In the genomic region with DNA sequence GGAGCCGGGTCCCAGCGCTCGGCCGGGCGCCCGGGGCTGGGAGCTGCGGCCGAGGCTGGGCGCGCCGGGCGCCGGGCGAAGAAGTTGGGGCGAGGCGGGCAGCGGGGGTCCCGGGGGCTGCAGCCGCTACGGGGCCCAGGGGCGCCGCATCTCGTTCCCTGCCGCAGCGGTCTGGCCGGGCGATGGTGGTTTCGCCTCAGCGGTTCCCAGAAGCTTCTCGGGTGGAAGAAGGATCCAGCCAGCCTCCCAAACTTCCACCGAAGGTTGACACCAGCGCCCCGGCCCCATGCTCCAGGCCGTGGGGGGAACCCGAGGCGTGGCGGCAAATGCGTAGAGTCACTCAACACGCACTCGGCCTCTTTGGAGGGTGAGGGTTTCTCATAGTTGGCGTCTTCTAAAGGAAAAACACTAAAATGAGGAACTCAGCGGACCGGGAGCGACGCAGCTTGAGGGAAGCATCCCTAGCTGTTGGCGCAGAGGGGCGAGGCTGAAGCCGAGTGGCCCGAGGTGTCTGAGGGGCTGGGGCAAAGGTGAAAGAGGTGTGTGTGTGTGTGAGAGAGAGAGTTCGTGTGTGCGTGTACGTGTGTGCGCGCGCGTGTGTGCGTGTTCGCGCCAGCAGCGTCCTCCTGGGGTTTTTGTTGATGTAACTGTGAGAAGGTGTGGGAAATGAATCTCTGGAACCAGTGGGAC, we compare ENCODE assay signal across 8 cellular contexts. TPM values are rescaled to one million over a fixed set of nuclear protein-coding genes. Genes with fewer than 3 reads are reported as not detected.
A peak's percentile ranks its signal among the peaks of the same experiment; 100 is the strongest.
DNase-seq lines count a peak whose midpoint lies in the region; ATAC-seq and TF ChIP-seq lines count a peak whose summit lies in the region.

No MANE protein-coding gene starts in this region.

- no peaks in the 10 kb centered on the region for H3K9me1 ChIP-seq in IMR-90 (ENCODE audit: insufficient read depth, low read length)

- peaks cover 4% of the 10 kb centered on the region for H3K36me3 ChIP-seq in IMR-90 (ENCODE audit: control insufficient read depth, insufficient read depth, low read length)
- H3K36me3 ChIP-seq in ascending aorta: peaks cover 0 to 4% of the 10 kb centered on the region in 2 donors

- dilution Hi-C loops in IMR-90 (cut with HindIII; ENCODE audit: low sequenced_read_pairs, unreplicated experiment): no loop called here

- H3K23ac ChIP-seq in IMR-90 (ENCODE audit: low read depth, low read length): peak overlapping the region; percentile 91

- H3K4me3 ChIP-seq in IMR-90 (ENCODE audit: insufficient read depth, low read depth, low read length) (peak overlapping the region; percentile 76), ascending aorta (peak overlapping the region; percentile 70 to 94), iPS-18c (ENCODE audit: insufficient read depth, low read depth, low read length) (peak overlapping the region; percentile 77)

- no peak for TF ChIP-seq RAD21 in IMR-90 (IDR thresholded peaks at IDR 0.05; ENCODE audit: low read length)

- peak overlapping the region; percentile 95 for H4K91ac ChIP-seq in IMR-90 (ENCODE audit: insufficient read depth, low read depth, low read length)

- in situ Hi-C loops in IMR-90 (cut with MboI; ENCODE audit: low sequenced_read_pairs): no loop called here

- H3K14ac ChIP-seq in IMR-90 (replicated peaks; ENCODE audit: low read depth, low read length): peak overlapping the region; percentile 97

- H4K8ac ChIP-seq in IMR-90 (ENCODE audit: low read depth in 2 of 2, low read length in 2 of 2): peak overlapping the region; percentile 62 to 64; a peak in 3 of 4 replicates

- ATAC-seq in IMR-90 (ENCODE audit: low read depth): peak; percentile 21
- ATAC-seq in stimulated activated effector memory CD8-positive, alpha-beta T cell treated with anti-CD3 and anti-CD28 coated beads, Interleukin-12 subunit alpha, Interleukin-12 subunit beta, amount 100 ng/mL, for 72 hours: peak; percentile 14
- no peak for ATAC-seq in GM18868 (IDR thresholded peaks at IDR 0.05; ENCODE audit: unreplicated experiment)
- no peak for ATAC-seq in HG03565 (IDR thresholded peaks at IDR 0.05; ENCODE audit: unreplicated experiment)

- 0 out of 2 replicates have a peak, but pooled peaks have one; percentile 29 for TF ChIP-seq POLR2A in IMR-90 (IDR thresholded peaks at IDR 0.05; ENCODE audit: low read depth, low read length)

- H2AK9ac ChIP-seq in IMR-90 (replicated peaks; ENCODE audit: low read depth, low read length, poor library complexity): peak overlapping the region; percentile 18

- no peaks in the 10 kb centered on the region for H3K36me3 Mint-ChIP-seq in stimulated activated effector memory CD8-positive, alpha-beta T cell treated with anti-CD3 and anti-CD28 coated beads, Interleukin-12 subunit alpha, Interleukin-12 subunit beta, amount 100 ng/mL, for 72 hours

- peak overlapping the region; percentile 48 for H2BK5ac ChIP-seq in IMR-90 (ENCODE audit: low read depth, low read length, poor library complexity, severe bottlenecking)

- peak overlapping the region; percentile 51 for H3K4me3 Mint-ChIP-seq in stimulated activated effector memory CD8-positive, alpha-beta T cell treated with anti-CD3 and anti-CD28 coated beads, Interleukin-12 subunit alpha, Interleukin-12 subunit beta, amount 100 ng/mL, for 72 hours

- peak overlapping the region; percentile 93 for H2AFZ ChIP-seq in IMR-90 (replicated peaks; ENCODE audit: low read length, poor library complexity)

- H2AK5ac ChIP-seq in IMR-90 (ENCODE audit: low read depth, low read length): peak overlapping the region; percentile 32

- H3K79me1 ChIP-seq in IMR-90 (ENCODE audit: low read depth in 1 of 2, low read length in 2 of 2): peaks cover 11% of the 10 kb centered on the region in 2 experiments; a peak in 2 of 4 replicates

- POLR2A ChIA-PET in IMR-90 (lab: Charles Lee; ENCODE audit: unreplicated experiment): no interaction called here

- peak overlapping the region; percentile 69 for H3K56ac ChIP-seq in IMR-90 (ENCODE audit: extremely low read depth, insufficient read depth, low read length)

- H3K9me3 ChIP-seq in IMR-90 (ENCODE audit: control insufficient read depth, insufficient read depth, low read length) (no peaks in the 10 kb centered on the region), ascending aorta (no peaks in the 10 kb centered on the region), iPS-18c (ENCODE audit: control insufficient read depth, insufficient read depth, low read length) (no peaks in the 10 kb centered on the region)

- CTCF ChIA-PET in IMR-90 (lab: Yijun Ruan, JAX): no interaction called here

- H3K9ac ChIP-seq in IMR-90 (ENCODE audit: low read depth, low read length): peak overlapping the region; percentile 72

- peaks cover 14% of the 10 kb centered on the region for H3K4me1 Mint-ChIP-seq in stimulated activated effector memory CD8-positive, alpha-beta T cell treated with anti-CD3 and anti-CD28 coated beads, Interleukin-12 subunit alpha, Interleukin-12 subunit beta, amount 100 ng/mL, for 72 hours

- DNase-seq in ELR (ENCODE audit: low read depth) (peak; percentile 46), IMR-90 (no peak), ascending aorta (ENCODE audit: low spot score in 2 of 2) (no peak), H4 (ENCODE audit: low spot score) (no peak)
- peak in 1 of 2 donors; percentile 47 for DNase-seq in stimulated activated effector memory CD8-positive, alpha-beta T cell treated with anti-CD3 and anti-CD28 coated beads, Interleukin-12 subunit alpha, Interleukin-12 subunit beta, amount 100 ng/mL, for 72 hours (ENCODE audit: low spot score in 2 of 2)

- peak overlapping the region; percentile 31; the same call in 2 of the 3 replicates for H2BK15ac ChIP-seq in IMR-90 (ENCODE audit: low read depth, low read length)

- BruUV-seq in IMR-90 (replicated peaks; lab: Mats Ljungman, UMichigan): no TSS peak

- peak overlapping the region; percentile 55 for H2BK20ac ChIP-seq in IMR-90 (ENCODE audit: low read depth, low read length)

- peak overlapping the region; percentile 87 for H3K4ac ChIP-seq in IMR-90 (ENCODE audit: low read depth, low read length)

- intact Hi-C loops in IMR-90 (cut with micrococcal nuclease) (loop anchor here (1.0 to 5.0 kb wide), 6 partner anchors 45 to 570 kb away; a partner anchor contains a TSS), ascending aorta (cut with DNase I) (loop anchor here (5.0 kb wide), 3 partner anchors 50 to 1125 kb away; a partner anchor contains a TSS)

- TF ChIP-seq CTCF in IMR-90 (conservative IDR thresholded peaks at IDR 0.05; ENCODE audit: low read depth, low read length): no peak
- no peak for TF ChIP-seq CTCF in ascending aorta (IDR thresholded peaks at IDR 0.05)

- peak overlapping the region; percentile 83 for H4K5ac ChIP-seq in IMR-90 (ENCODE audit: low read depth, low read length)

- H2BK120ac ChIP-seq in IMR-90 (ENCODE audit: low read depth, low read length): peak overlapping the region; percentile 83

- WGBS in IMR-90 (ENCODE audit: extremely low coverage in 2 of 2, insufficient read length in 1 of 2), 2 experiments: 2% methylated on average over 12 of the region's 60 CpGs; no CpG with 5 or more reads in 1 of the 2 experiments

- H3K9me3 Mint-ChIP-seq in stimulated activated effector memory CD8-positive, alpha-beta T cell treated with anti-CD3 and anti-CD28 coated beads, Interleukin-12 subunit alpha, Interleukin-12 subunit beta, amount 100 ng/mL, for 72 hours: no peaks in the 10 kb centered on the region

- H3K4me1 ChIP-seq in IMR-90 (ENCODE audit: control insufficient read depth, insufficient read depth, low read length) (peaks cover 16% of the 10 kb centered on the region), ascending aorta (peaks cover 0 to 4% of the 10 kb centered on the region in 2 donors)

- no peaks in the 10 kb centered on the region for H4K20me1 ChIP-seq in IMR-90 (ENCODE audit: insufficient read depth, low read length)

- H3K27ac ChIP-seq in IMR-90 (ENCODE audit: insufficient read depth, low read length): peak overlapping the region; percentile 80
- peak overlapping the region; percentile 85 to 90 for H3K27ac ChIP-seq in ascending aorta

- no peak overlapping the region for H3K27ac Mint-ChIP-seq in stimulated activated effector memory CD8-positive, alpha-beta T cell treated with anti-CD3 and anti-CD28 coated beads, Interleukin-12 subunit alpha, Interleukin-12 subunit beta, amount 100 ng/mL, for 72 hours

- H3K18ac ChIP-seq in IMR-90 (ENCODE audit: low read depth, low read length): peak overlapping the region; percentile 91

- no peaks in the 10 kb centered on the region; the same call in 1 of the 2 replicates for H3K27me3 ChIP-seq in IMR-90 (ENCODE audit: control insufficient read depth, insufficient read depth, low read length)
- H3K27me3 ChIP-seq in ascending aorta: no peaks in the 10 kb centered on the region

- H3K4me2 ChIP-seq in IMR-90 (ENCODE audit: low read depth, low read length): peak overlapping the region; percentile 98

TF ChIP-seq in IMR-90, 13 proteins besides CTCF, POLR2A, EP300 and RAD21:
- TF ChIP-seq, protein P1, sequence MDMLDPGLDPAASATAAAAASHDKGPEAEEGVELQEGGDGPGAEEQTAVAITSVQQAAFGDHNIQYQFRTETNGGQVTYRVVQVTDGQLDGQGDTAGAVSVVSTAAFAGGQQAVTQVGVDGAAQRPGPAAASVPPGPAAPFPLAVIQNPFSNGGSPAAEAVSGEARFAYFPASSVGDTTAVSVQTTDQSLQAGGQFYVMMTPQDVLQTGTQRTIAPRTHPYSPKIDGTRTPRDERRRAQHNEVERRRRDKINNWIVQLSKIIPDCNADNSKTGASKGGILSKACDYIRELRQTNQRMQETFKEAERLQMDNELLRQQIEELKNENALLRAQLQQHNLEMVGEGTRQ (IDR thresholded peaks at IDR 0.05; ENCODE audit: low read depth, low read length): no peak
- TF ChIP-seq, protein P2, sequence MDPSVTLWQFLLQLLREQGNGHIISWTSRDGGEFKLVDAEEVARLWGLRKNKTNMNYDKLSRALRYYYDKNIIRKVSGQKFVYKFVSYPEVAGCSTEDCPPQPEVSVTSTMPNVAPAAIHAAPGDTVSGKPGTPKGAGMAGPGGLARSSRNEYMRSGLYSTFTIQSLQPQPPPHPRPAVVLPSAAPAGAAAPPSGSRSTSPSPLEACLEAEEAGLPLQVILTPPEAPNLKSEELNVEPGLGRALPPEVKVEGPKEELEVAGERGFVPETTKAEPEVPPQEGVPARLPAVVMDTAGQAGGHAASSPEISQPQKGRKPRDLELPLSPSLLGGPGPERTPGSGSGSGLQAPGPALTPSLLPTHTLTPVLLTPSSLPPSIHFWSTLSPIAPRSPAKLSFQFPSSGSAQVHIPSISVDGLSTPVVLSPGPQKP (IDR thresholded peaks at IDR 0.05; ENCODE audit: borderline replicate concordance, low read depth, low read length): no peak
- TF ChIP-seq MXI1 (IDR thresholded peaks at IDR 0.05; ENCODE audit: borderline replicate concordance, low read depth, low read length): peak; percentile 11; the same call in 1 of the 2 replicates
- no peak for TF ChIP-seq FOS (IDR thresholded peaks at IDR 0.05; ENCODE audit: low read depth, low read length)
- TF ChIP-seq CEBPB (IDR thresholded peaks at IDR 0.05; ENCODE audit: low read depth, low read length): no peak
- TF ChIP-seq MAZ (IDR thresholded peaks at IDR 0.05; ENCODE audit: borderline replicate concordance, low read depth, low read length): no peak

RNA-seq across cellular contexts. Expression of a gene that starts 0.9 kb away (rescaled TPM):
- total RNA-seq in IMR-90 (2012; rRNA removed): 5.3 and 6.8 TPM in 2 replicates
- polyA plus RNA-seq in IMR-90 (2012; rRNA removed): 13.6 and 15.2 TPM in 2 replicates
- polyA plus RNA-seq in IMR-90 (2012; cell fraction: cytosol; rRNA removed): 7.2 and 13.2 TPM in 2 replicates
- polyA plus RNA-seq in IMR-90 (2012; cell fraction: nucleus; rRNA removed; ENCODE audit: low replicate concordance): 15.6 and 22.1 TPM in 2 replicates
- 31.3 TPM for total RNA-seq in ascending aorta
- 3.7 and 8.0 TPM in 2 replicates for total RNA-seq in H4 (2014; rRNA removed; shearing (Covaris generic))

Comparison
In these comparisons a context has a peak if more than half of its experiments do, and no peak if none do; other contexts are left out.
1. ATAC-seq: peak in IMR-90 (single experiment) and stimulated activated effector memory CD8-positive, alpha-beta T cell treated with anti-CD3 and anti-CD28 coated beads, Interleukin-12 subunit alpha, Interleukin-12 subunit beta, amount 100 ng/mL, for 72 hours (single experiment); none in GM18868 (single experiment) and HG03565 (single experiment).
2. Peak in every context shown above with its lines, with median percentiles within 50 percentile points of each other: H3K4me3 ChIP-seq.